Comparison of ENCODE assay signal across 21 cellular contexts in genomic region chr1:56034222-56034621, GRCh38.
DNase-seq lines count a peak whose midpoint lies in the region; ATAC-seq and TF ChIP-seq lines count a peak whose summit lies in the region.
"Had no signal": no experiment of that assay in that cellular context is flagged by ENCODE, and none has a peak within 500 bp of the region (broad histone marks: within the 10 kb centered on the region; RNA-seq: fewer than 3 reads in every experiment).

No MANE protein-coding gene starts in this region.

- intact Hi-C loops in CD4-positive, alpha-beta T cell (cut with DNase I, micrococcal nuclease) = no loop called here
- intact Hi-C loops in posterior cingulate gyrus (cut with DNase I) = no loop called here

- no peaks in the 10 kb centered on the region for H3K4me1 Mint-ChIP-seq in CD4-positive, alpha-beta T cell (ENCODE audit: low read depth)
- H3K4me1 Mint-ChIP-seq: activated CD8-positive, alpha-beta memory T cell treated with anti-CD3 and anti-CD28 coated beads, Interleukin-2, amount 10 ng/mL, durations not matched to agents 7 days and 5 days; naive B cell; stimulated activated memory B cell treated with anti-CD40 and anti-IgM and Interleukin-4, amounts not matched to agents 10 μg/mL and 1 μg/mL and 100 μg/mL, for 72 hours had no signal

- CTCF ChIA-PET in SK-N-SH (lab: Yijun Ruan, JAX) = no interaction called here
- CTCF ChIA-PET in CD4-positive, alpha-beta T cell (lab: Charles Lee) = no interaction called here

- no peak for TF ChIP-seq RAD21 in SK-N-SH (IDR thresholded peaks at IDR 0.05; ENCODE audit: low read length)

- no peaks in the 10 kb centered on the region for H3K36me3 ChIP-seq in SK-N-SH (replicated peaks in 1 of 2; ENCODE audit: control insufficient read depth in 1 of 2, insufficient read depth in 2 of 2, low read length in 1 of 2)
- no peaks in the 10 kb centered on the region for H3K36me3 ChIP-seq in smooth muscle cell (ENCODE audit: low read depth)
- H3K36me3 ChIP-seq: adrenal gland, esophagus squamous epithelium, pancreas, tibial artery had no signal

- H3K9me3 ChIP-seq in SK-N-SH (no peaks in the 10 kb centered on the region), smooth muscle cell (replicated peaks; ENCODE audit: low read depth) (no peaks in the 10 kb centered on the region)
- no peaks in the 10 kb centered on the region for H3K9me3 ChIP-seq in CD4-positive, alpha-beta T cell (ENCODE audit: control insufficient read depth, low read length)
- H3K9me3 ChIP-seq: adrenal gland, esophagus squamous epithelium, pancreas, tibial artery had no signal

- H3K4me3 ChIP-seq in SK-N-SH (ENCODE audit: low read depth in 2 of 2, low read length in 1 of 2) (no peak overlapping the region), fibroblast of mammary gland (ENCODE audit: control insufficient read depth, low read depth, low read length) (no peak overlapping the region), smooth muscle cell (no peak overlapping the region)
- H3K4me3 ChIP-seq: adrenal gland, esophagus squamous epithelium, K562, pancreas, tibial artery had no signal

- H3K36me3 Mint-ChIP-seq in CD4-positive, alpha-beta T cell (ENCODE audit: low read depth) = no peaks in the 10 kb centered on the region
- H3K36me3 Mint-ChIP-seq: activated CD8-positive, alpha-beta memory T cell treated with anti-CD3 and anti-CD28 coated beads, Interleukin-2, amount 10 ng/mL, durations not matched to agents 7 days and 5 days; stimulated activated memory B cell treated with anti-CD40 and anti-IgM and Interleukin-4, amounts not matched to agents 10 μg/mL and 1 μg/mL and 100 μg/mL, for 72 hours had no signal

- H3K27ac ChIP-seq in SK-N-SH (ENCODE audit: low read depth in 2 of 2, low read length in 1 of 2) = peak overlapping the region; percentile 9 to 41; a peak in 2 of 4 replicates
- H3K27ac ChIP-seq in smooth muscle cell (ENCODE audit: low read depth) = peak overlapping the region; percentile 46
- no peak overlapping the region for H3K27ac ChIP-seq in CD4-positive, alpha-beta T cell (ENCODE audit: low read depth, low read length)
- H3K27ac ChIP-seq: adrenal gland, esophagus squamous epithelium, pancreas had no signal

- peak; percentile 56 for DNase-seq in EL
- DNase-seq in SK-N-SH = no peak
- DNase-seq in fibroblast of mammary gland (ENCODE audit: low read depth) = peak; percentile 74
- DNase-seq in smooth muscle cell (lab: John Stamatoyannopoulos, UW; ENCODE audit: unreplicated experiment) = no peak
- no peak for DNase-seq in CD4-positive, alpha-beta T cell
- DNase-seq in posterior cingulate gyrus = no peak
- DNase-seq: activated CD4-positive, alpha-beta T cell treated with anti-CD3 and anti-CD28 coated beads for 1 hour; activated CD8-positive, alpha-beta memory T cell treated with anti-CD3 and anti-CD28 coated beads, Interleukin-2, amount 10 ng/mL, durations not matched to agents 7 days and 5 days; adrenal gland; C1 segment of cervical spinal cord; effector CD4-positive, alpha-beta T cell; esophagus squamous epithelium; hippocampal formation; mammary epithelial cell; naive B cell; NCI-H2029; pancreas; tibial artery had no signal

- POLR2A ChIA-PET in SK-N-SH (lab: Yijun Ruan, JAX) = no interaction called here
- POLR2A ChIA-PET in CD4-positive, alpha-beta T cell (lab: Charles Lee) = no interaction called here

- H3F3A ChIP-seq in SK-N-SH (replicated peaks; ENCODE audit: insufficient read depth) (no peaks in the 10 kb centered on the region), smooth muscle cell (ENCODE audit: low read depth) (no peaks in the 10 kb centered on the region)

- H3K27me3 Mint-ChIP-seq in CD4-positive, alpha-beta T cell = no peaks in the 10 kb centered on the region
- H3K27me3 Mint-ChIP-seq: activated CD8-positive, alpha-beta memory T cell treated with anti-CD3 and anti-CD28 coated beads, Interleukin-2, amount 10 ng/mL, durations not matched to agents 7 days and 5 days had no signal

- H3K79me2 ChIP-seq in SK-N-SH (ENCODE audit: insufficient read depth) = no peaks in the 10 kb centered on the region
- H3K79me2 ChIP-seq in smooth muscle cell (ENCODE audit: low read depth) = no peaks in the 10 kb centered on the region

- peaks cover 0 to 11% of the 10 kb centered on the region in 2 experiments; a peak in 2 of 4 replicates for H3K4me1 ChIP-seq in SK-N-SH (ENCODE audit: control insufficient read depth in 1 of 2, insufficient read depth in 2 of 2, low read depth in 1 of 2, low read length in 1 of 2)
- peaks cover 5% of the 10 kb centered on the region for H3K4me1 ChIP-seq in smooth muscle cell (ENCODE audit: low read depth)

- ATAC-seq in GM19023 (IDR thresholded peaks at IDR 0.05; ENCODE audit: unreplicated experiment) = no peak
- no peak for ATAC-seq in CD4-positive, alpha-beta T cell (ENCODE audit: poor library complexity)
- ATAC-seq: activated CD8-positive, alpha-beta memory T cell treated with anti-CD3 and anti-CD28 coated beads, Interleukin-2, amount 10 ng/mL, durations not matched to agents 7 days and 5 days; K562; pancreas; stimulated activated memory B cell treated with anti-CD40 and anti-IgM and Interleukin-4, amounts not matched to agents 10 μg/mL and 1 μg/mL and 100 μg/mL, for 72 hours had no signal

- no peak overlapping the region for H3K27ac Mint-ChIP-seq in CD4-positive, alpha-beta T cell
- H3K27ac Mint-ChIP-seq: activated CD8-positive, alpha-beta memory T cell treated with anti-CD3 and anti-CD28 coated beads, Interleukin-2, amount 10 ng/mL, durations not matched to agents 7 days and 5 days; naive B cell; stimulated activated memory B cell treated with anti-CD40 and anti-IgM and Interleukin-4, amounts not matched to agents 10 μg/mL and 1 μg/mL and 100 μg/mL, for 72 hours had no signal

- no peaks in the 10 kb centered on the region for H3K9me2 ChIP-seq in SK-N-SH

- H3K4me2 ChIP-seq in SK-N-SH (no peak overlapping the region), smooth muscle cell (peak overlapping the region; percentile 28)

- no peak; a peak in 1 of 4 replicates for TF ChIP-seq EP300 in SK-N-SH (IDR thresholded peaks at IDR 0.05; ENCODE audit: borderline replicate concordance in 1 of 2, low read depth in 1 of 2, low read length in 1 of 2)

- no peaks in the 10 kb centered on the region for H4K20me1 ChIP-seq in SK-N-SH (ENCODE audit: insufficient read depth)
- H4K20me1 ChIP-seq in smooth muscle cell (ENCODE audit: low read depth) = no peaks in the 10 kb centered on the region

- no peak overlapping the region for H2AFZ ChIP-seq in SK-N-SH (ENCODE audit: low read depth)
- H2AFZ ChIP-seq in smooth muscle cell (ENCODE audit: low read depth) = no peak overlapping the region

- no peak for TF ChIP-seq CTCF in SK-N-SH (IDR thresholded peaks at IDR 0.05)
- TF ChIP-seq CTCF in fibroblast of mammary gland (conservative IDR thresholded peaks at IDR 0.05; ENCODE audit: control insufficient read depth, insufficient read depth, low read depth, low read length) = no peak
- TF ChIP-seq CTCF in smooth muscle cell (IDR thresholded peaks at IDR 0.05; ENCODE audit: borderline replicate concordance, insufficient read depth, poor library complexity, severe bottlenecking) = no peak
- no peak for TF ChIP-seq CTCF in CD4-positive, alpha-beta T cell (IDR thresholded peaks at IDR 0.05)

- no peak overlapping the region for H3K9ac ChIP-seq in SK-N-SH
- H3K9ac ChIP-seq in smooth muscle cell (ENCODE audit: low read depth) = no peak overlapping the region

- peaks cover 2% of the 10 kb centered on the region for H3K9me3 Mint-ChIP-seq in CD4-positive, alpha-beta T cell

- no peaks in the 10 kb centered on the region for H3K27me3 ChIP-seq in SK-N-SH (ENCODE audit: insufficient read depth)
- no peaks in the 10 kb centered on the region for H3K27me3 ChIP-seq in smooth muscle cell (ENCODE audit: low read depth)
- no peaks in the 10 kb centered on the region for H3K27me3 ChIP-seq in CD4-positive, alpha-beta T cell (ENCODE audit: control insufficient read depth, insufficient read depth, low read length)
- H3K27me3 ChIP-seq: adrenal gland, esophagus squamous epithelium, pancreas, tibial artery had no signal

- H3K4me3 Mint-ChIP-seq in CD4-positive, alpha-beta T cell = no peak overlapping the region
- H3K4me3 Mint-ChIP-seq: activated CD8-positive, alpha-beta memory T cell treated with anti-CD3 and anti-CD28 coated beads, Interleukin-2, amount 10 ng/mL, durations not matched to agents 7 days and 5 days; naive B cell; stimulated activated memory B cell treated with anti-CD40 and anti-IgM and Interleukin-4, amounts not matched to agents 10 μg/mL and 1 μg/mL and 100 μg/mL, for 72 hours had no signal

TF ChIP-seq in SK-N-SH, 30 proteins besides CTCF, POLR2A, EP300 and RAD21:
- peak; percentile 44; the same call in 1 of the 2 replicates for TF ChIP-seq PBX3 (IDR thresholded peaks at IDR 0.05)
- peak; percentile 22; the same call in 1 of the 2 replicates for TF ChIP-seq FOSL2 (IDR thresholded peaks at IDR 0.05; ENCODE audit: borderline replicate concordance, low read depth)
- TF ChIP-seq MAX (IDR thresholded peaks at IDR 0.05; ENCODE audit: low read depth) = no peak
- TF ChIP-seq TCF12 (IDR thresholded peaks at IDR 0.05) = peak; percentile 68
- no peak for TF ChIP-seq SIN3A (IDR thresholded peaks at IDR 0.05; ENCODE audit: borderline replicate concordance, low read depth, low read length)

Comparison
In these comparisons a context has a peak if more than half of its experiments do, and no peak if none do; other contexts are left out.
1. DNase-seq: peak in EL (single experiment) and fibroblast of mammary gland (single experiment); none in SK-N-SH (single experiment), smooth muscle cell (single experiment), CD4-positive, alpha-beta T cell (0 of 10) and posterior cingulate gyrus (0 of 10).